1 cellular context compared by ENCODE assay signal in the genomic region with DNA sequence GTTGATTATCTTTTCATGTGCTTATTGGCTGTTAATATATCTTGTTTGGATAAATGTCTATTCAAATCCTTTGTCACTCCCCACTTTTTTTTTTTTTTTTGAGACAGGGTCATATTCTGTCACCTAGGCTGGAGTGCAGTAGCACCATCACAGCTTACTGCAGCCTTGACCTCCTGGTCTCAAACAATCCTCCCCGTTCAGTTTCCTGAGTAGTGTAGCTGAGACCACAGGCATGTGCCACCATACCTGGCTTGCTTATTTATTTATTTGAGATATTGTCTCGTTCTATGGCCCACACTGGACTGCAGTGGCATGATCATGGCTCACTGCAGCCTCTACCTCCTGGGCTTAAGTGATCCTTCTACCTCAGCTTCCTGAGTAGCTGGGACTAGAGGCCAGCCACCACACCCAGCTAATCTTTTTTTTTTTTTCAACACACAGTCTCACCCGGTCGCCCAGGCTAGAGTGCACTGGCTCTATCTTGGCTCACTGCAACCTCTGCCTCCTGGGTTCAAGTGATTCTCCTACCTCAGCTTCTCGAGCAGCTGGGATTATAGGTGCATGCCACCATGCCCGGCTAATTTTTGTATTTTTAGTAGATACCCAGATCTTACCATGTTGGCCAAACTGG.
A peak's percentile ranks its signal among the peaks of the same experiment; 100 is the strongest.
TF ChIP-seq lines count a peak whose summit lies in the region.

No MANE protein-coding gene starts in this region.

TF ChIP-seq in K562, 482 proteins besides CTCF, POLR2A, EP300 and RAD21 (continued from another document):
- 0 out of 2 replicates have a peak, but pooled peaks have one; percentile 11 for TF ChIP-seq DPF2 (IDR thresholded peaks at IDR 0.05)
